Comparison of ENCODE assay signal across 1 cellular context in the genomic region with DNA sequence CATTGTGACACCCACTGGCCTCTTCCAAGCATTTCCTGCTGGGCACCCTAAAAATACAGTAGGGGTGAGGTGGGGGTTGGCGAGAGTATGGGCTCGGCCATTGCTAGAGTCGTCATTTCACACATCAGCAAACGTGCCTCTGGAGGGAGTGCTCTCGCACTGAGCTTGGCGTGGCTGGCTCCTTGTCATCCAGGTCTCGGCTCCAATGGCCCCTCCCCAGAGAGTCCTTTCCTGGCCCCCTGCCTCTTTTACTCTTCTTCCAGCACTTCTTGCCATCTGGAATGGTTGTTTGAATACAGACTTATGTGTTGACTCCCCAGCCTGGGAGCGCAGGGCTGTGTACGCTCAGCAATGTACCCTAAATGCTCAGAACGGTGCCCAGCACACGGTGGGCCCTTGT.
TF ChIP-seq lines count a peak whose summit lies in the region.

No MANE protein-coding gene starts in this region.

TF ChIP-seq in GM23338, 12 proteins besides CTCF, POLR2A, EP300 and RAD21 (continued from another document):
- TF ChIP-seq, protein P1, sequence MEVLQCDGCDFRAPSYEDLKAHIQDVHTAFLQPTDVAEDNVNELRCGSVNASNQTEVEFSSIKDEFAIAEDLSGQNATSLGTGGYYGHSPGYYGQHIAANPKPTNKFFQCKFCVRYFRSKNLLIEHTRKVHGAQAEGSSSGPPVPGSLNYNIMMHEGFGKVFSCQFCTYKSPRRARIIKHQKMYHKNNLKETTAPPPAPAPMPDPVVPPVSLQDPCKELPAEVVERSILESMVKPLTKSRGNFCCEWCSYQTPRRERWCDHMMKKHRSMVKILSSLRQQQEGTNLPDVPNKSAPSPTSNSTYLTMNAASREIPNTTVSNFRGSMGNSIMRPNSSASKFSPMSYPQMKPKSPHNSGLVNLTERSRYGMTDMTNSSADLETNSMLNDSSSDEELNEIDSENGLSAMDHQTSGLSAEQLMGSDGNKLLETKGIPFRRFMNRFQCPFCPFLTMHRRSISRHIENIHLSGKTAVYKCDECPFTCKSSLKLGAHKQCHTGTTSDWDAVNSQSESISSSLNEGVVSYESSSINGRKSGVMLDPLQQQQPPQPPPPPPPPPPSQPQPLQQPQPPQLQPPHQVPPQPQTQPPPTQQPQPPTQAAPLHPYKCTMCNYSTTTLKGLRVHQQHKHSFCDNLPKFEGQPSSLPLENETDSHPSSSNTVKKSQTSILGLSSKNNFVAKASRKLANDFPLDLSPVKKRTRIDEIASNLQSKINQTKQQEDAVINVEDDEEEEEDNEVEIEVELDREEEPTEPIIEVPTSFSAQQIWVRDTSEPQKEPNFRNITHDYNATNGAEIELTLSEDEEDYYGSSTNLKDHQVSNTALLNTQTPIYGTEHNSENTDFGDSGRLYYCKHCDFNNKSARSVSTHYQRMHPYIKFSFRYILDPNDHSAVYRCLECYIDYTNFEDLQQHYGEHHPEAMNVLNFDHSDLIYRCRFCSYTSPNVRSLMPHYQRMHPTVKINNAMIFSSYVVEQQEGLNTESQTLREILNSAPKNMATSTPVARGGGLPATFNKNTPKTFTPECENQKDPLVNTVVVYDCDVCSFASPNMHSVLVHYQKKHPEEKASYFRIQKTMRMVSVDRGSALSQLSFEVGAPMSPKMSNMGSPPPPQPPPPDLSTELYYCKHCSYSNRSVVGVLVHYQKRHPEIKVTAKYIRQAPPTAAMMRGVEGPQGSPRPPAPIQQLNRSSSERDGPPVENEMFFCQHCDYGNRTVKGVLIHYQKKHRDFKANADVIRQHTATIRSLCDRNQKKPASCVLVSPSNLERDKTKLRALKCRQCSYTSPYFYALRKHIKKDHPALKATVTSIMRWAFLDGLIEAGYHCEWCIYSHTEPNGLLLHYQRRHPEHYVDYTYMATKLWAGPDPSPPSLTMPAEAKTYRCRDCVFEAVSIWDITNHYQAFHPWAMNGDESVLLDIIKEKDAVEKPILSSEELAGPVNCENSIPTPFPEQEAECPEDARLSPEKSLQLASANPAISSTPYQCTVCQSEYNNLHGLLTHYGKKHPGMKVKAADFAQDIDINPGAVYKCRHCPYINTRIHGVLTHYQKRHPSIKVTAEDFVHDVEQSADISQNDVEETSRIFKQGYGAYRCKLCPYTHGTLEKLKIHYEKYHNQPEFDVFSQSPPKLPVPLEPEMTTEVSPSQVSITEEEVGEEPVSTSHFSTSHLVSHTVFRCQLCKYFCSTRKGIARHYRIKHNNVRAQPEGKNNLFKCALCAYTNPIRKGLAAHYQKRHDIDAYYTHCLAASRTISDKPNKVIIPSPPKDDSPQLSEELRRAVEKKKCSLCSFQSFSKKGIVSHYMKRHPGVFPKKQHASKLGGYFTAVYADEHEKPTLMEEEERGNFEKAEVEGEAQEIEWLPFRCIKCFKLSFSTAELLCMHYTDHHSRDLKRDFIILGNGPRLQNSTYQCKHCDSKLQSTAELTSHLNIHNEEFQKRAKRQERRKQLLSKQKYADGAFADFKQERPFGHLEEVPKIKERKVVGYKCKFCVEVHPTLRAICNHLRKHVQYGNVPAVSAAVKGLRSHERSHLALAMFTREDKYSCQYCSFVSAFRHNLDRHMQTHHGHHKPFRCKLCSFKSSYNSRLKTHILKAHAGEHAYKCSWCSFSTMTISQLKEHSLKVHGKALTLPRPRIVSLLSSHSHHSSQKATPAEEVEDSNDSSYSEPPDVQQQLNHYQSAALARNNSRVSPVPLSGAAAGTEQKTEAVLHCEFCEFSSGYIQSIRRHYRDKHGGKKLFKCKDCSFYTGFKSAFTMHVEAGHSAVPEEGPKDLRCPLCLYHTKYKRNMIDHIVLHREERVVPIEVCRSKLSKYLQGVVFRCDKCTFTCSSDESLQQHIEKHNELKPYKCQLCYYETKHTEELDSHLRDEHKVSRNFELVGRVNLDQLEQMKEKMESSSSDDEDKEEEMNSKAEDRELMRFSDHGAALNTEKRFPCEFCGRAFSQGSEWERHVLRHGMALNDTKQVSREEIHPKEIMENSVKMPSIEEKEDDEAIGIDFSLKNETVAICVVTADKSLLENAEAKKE (CRISPR knock-in tag; IDR thresholded peaks at IDR 0.05) = no peak
- no peak for TF ChIP-seq JUNB (IDR thresholded peaks at IDR 0.05; ENCODE audit: unreplicated experiment)
- no peak for TF ChIP-seq EZH2 (IDR thresholded peaks at IDR 0.05; ENCODE audit: low read depth, unreplicated experiment)
- no peak for TF ChIP-seq NANOG (IDR thresholded peaks at IDR 0.05; ENCODE audit: borderline replicate concordance)
- TF ChIP-seq, protein P2, sequence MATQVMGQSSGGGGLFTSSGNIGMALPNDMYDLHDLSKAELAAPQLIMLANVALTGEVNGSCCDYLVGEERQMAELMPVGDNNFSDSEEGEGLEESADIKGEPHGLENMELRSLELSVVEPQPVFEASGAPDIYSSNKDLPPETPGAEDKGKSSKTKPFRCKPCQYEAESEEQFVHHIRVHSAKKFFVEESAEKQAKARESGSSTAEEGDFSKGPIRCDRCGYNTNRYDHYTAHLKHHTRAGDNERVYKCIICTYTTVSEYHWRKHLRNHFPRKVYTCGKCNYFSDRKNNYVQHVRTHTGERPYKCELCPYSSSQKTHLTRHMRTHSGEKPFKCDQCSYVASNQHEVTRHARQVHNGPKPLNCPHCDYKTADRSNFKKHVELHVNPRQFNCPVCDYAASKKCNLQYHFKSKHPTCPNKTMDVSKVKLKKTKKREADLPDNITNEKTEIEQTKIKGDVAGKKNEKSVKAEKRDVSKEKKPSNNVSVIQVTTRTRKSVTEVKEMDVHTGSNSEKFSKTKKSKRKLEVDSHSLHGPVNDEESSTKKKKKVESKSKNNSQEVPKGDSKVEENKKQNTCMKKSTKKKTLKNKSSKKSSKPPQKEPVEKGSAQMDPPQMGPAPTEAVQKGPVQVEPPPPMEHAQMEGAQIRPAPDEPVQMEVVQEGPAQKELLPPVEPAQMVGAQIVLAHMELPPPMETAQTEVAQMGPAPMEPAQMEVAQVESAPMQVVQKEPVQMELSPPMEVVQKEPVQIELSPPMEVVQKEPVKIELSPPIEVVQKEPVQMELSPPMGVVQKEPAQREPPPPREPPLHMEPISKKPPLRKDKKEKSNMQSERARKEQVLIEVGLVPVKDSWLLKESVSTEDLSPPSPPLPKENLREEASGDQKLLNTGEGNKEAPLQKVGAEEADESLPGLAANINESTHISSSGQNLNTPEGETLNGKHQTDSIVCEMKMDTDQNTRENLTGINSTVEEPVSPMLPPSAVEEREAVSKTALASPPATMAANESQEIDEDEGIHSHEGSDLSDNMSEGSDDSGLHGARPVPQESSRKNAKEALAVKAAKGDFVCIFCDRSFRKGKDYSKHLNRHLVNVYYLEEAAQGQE (IDR thresholded peaks at IDR 0.05; ENCODE audit: unreplicated experiment) = no peak
- no peak for TF ChIP-seq EZH2phosphoT487 (IDR thresholded peaks at IDR 0.05; ENCODE audit: unreplicated experiment)
- no peak for TF ChIP-seq CREB1 (CRISPR knock-in tag; IDR thresholded peaks at IDR 0.05; ENCODE audit: low read depth)
- TF ChIP-seq ZNF331 (CRISPR knock-in tag; IDR thresholded peaks at IDR 0.05; ENCODE audit: low read depth) = no peak
- TF ChIP-seq POLR2AphosphoS5 (IDR thresholded peaks at IDR 0.05; ENCODE audit: low read depth) = no peak
